Comparison of ENCODE assay signal across 18 cellular contexts in the genomic region with DNA sequence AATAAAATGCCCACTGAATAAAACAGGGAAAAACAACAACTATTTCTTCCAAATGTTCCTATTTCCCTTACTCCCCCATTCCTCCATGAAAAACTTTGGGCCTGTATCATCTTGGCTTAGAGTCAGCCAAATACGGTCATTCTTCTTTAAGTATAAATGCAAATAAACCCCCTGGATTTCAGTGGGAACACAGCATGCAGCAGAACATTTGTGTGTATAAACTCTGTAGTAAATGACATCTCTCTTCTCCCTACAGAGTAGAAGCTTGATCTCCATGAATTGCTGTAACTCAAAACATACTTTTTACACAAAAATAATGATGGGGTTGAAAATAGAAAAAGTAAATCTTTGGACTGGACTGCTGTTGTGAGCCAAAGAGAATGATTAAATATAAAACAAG. TPM values are rescaled to one million over a fixed set of nuclear protein-coding genes. Genes with fewer than 3 reads are reported as not detected.
DNase-seq lines count a peak whose midpoint lies in the region; ATAC-seq, FAIRE-seq and TF ChIP-seq lines count a peak whose summit lies in the region.
"Had no signal": no experiment of that assay in that cellular context is flagged by ENCODE, and none has a peak within 500 bp of the region (broad histone marks: within the 10 kb centered on the region; RNA-seq: fewer than 3 reads in every experiment).

No MANE protein-coding gene starts in this region.

- peak overlapping the region; percentile 73 for H3K4me2 ChIP-seq in astrocyte (ENCODE audit: low read length)

- H3K36me3 Mint-ChIP-seq in astrocyte (ENCODE audit: low read depth, unreplicated experiment): peaks cover 7% of the 10 kb centered on the region
- H3K36me3 Mint-ChIP-seq: immature natural killer cell had no signal

- no peaks in the 10 kb centered on the region for H3K36me3 ChIP-seq in HUES48 (ENCODE audit: control insufficient read depth, insufficient read depth, low read length)
- no peaks in the 10 kb centered on the region for H3K36me3 ChIP-seq in astrocyte (ENCODE audit: insufficient read depth, low read length)
- H3K36me3 ChIP-seq: stomach had no signal

- 0 to 73% methylated on average over 1 of the region's 1 CpG for WGBS in lower leg skin, 2 donors

- DNase-seq in astrocyte (ENCODE audit: low read depth) (no peak), fibroblast of peridontal ligament (ENCODE audit: extremely low read depth) (peak; percentile 52), smooth muscle cell of the brain vasculature (ENCODE audit: low read depth, low spot score) (peak; percentile 62), urothelium cell line (ENCODE audit: low spot score) (no peak), lower leg skin (ENCODE audit: low spot score in 2 of 2) (no peak)
- DNase-seq: activated B cell treated with CpG ODN at 0.5 μM for 24 hours; activated CD8-positive, alpha-beta memory T cell treated with anti-CD3 and anti-CD28 coated beads for 24 hours; AML-193; immature natural killer cell; NCI-H187 treated with DMSO at 0.1 percent for 48 hours; retina; SHP77 treated with DMSO at 0.1 percent for 48 hours; stomach had no signal

- intact Hi-C loops in lower leg skin (cut with DNase I; ENCODE audit: low total_unique reads): no loop called here

- H3K9me3 Mint-ChIP-seq in astrocyte (ENCODE audit: unreplicated experiment): no peaks in the 10 kb centered on the region
- H3K9me3 Mint-ChIP-seq: activated B cell treated with CpG ODN at 0.5 μM for 24 hours; activated T-helper 1 cell treated with anti-CD3 and anti-CD28 coated beads, Interleukin-12 subunit alpha, Interleukin-12 subunit beta, Interleukin-2, Interleukin-4 antibody, amounts not matched to agents 30 ng/mL and 10 ng/mL and 1 ng/mL, durations not matched to agents 14 hours and 24 hours and 36 hours; immature natural killer cell; T-helper 2 cell treated with Interferon-gamma antibody and Interleukin-4, amounts not matched to agents 5 μg/mL and 100 μg/mL, for 36 hours had no signal

- ATAC-seq in GM19455 (IDR thresholded peaks at IDR 0.05; ENCODE audit: unreplicated experiment): no peak

- H3K79me2 ChIP-seq in astrocyte (ENCODE audit: insufficient read depth, low read length): peaks cover 99% of the 10 kb centered on the region

- H3K9ac ChIP-seq in HUES48 (ENCODE audit: low read depth, low read length) (no peak overlapping the region), astrocyte (ENCODE audit: low read length) (peak overlapping the region; percentile 32)

- no peaks in the 10 kb centered on the region for H3K27me3 Mint-ChIP-seq in astrocyte (ENCODE audit: low read depth, unreplicated experiment)
- H3K27me3 Mint-ChIP-seq: activated B cell treated with CpG ODN at 0.5 μM for 24 hours had no signal

- no peak for TF ChIP-seq POLR2A in lower leg skin (IDR thresholded peaks at IDR 0.05)

- peak overlapping the region; percentile 33 for H3K27ac ChIP-seq in HUES48 (ENCODE audit: low read depth, low read length)
- peak overlapping the region; percentile 86 for H3K27ac ChIP-seq in astrocyte (ENCODE audit: low read depth, low read length)
- H3K27ac ChIP-seq: coronary artery had no signal

- H3K4me3 Mint-ChIP-seq in astrocyte (ENCODE audit: unreplicated experiment): no peak overlapping the region
- H3K4me3 Mint-ChIP-seq: activated B cell treated with CpG ODN at 0.5 μM for 24 hours; activated T-helper 1 cell treated with anti-CD3 and anti-CD28 coated beads, Interleukin-12 subunit alpha, Interleukin-12 subunit beta, Interleukin-2, Interleukin-4 antibody, amounts not matched to agents 30 ng/mL and 10 ng/mL and 1 ng/mL, durations not matched to agents 14 hours and 24 hours and 36 hours; immature natural killer cell; T-helper 2 cell treated with Interferon-gamma antibody and Interleukin-4, amounts not matched to agents 5 μg/mL and 100 μg/mL, for 36 hours had no signal

- peaks cover 19% of the 10 kb centered on the region for H4K20me1 ChIP-seq in astrocyte (ENCODE audit: insufficient read depth, low read length)

- H3K4me1 ChIP-seq in HUES48 (ENCODE audit: control insufficient read depth, insufficient read depth, low read length) (peaks cover 38% of the 10 kb centered on the region), astrocyte (ENCODE audit: insufficient read depth, low read length) (peaks cover 49% of the 10 kb centered on the region)

- no peaks in the 10 kb centered on the region for H3K9me3 ChIP-seq in HUES48 (ENCODE audit: control insufficient read depth, insufficient read depth, low read length)
- no peaks in the 10 kb centered on the region for H3K9me3 ChIP-seq in astrocyte (ENCODE audit: insufficient read depth, low read depth, low read length)
- H3K9me3 ChIP-seq: stomach had no signal

- FAIRE-seq in astrocyte (lab: Jason Lieb, UNC) (peak; percentile 60), urothelium cell line (lab: Jason Lieb, UNC) (no peak)

- peaks cover 54% of the 10 kb centered on the region for H3K4me1 Mint-ChIP-seq in astrocyte (ENCODE audit: low read depth, unreplicated experiment)
- H3K4me1 Mint-ChIP-seq: activated B cell treated with CpG ODN at 0.5 μM for 24 hours had no signal

- TF ChIP-seq CTCF in astrocyte (IDR thresholded peaks at IDR 0.05; ENCODE audit: insufficient read depth, low read depth, low read length): no peak
- no peak for TF ChIP-seq CTCF in lower leg skin (IDR thresholded peaks at IDR 0.05)

- H3K27ac Mint-ChIP-seq in astrocyte (ENCODE audit: unreplicated experiment): no peak overlapping the region
- H3K27ac Mint-ChIP-seq: activated B cell treated with CpG ODN at 0.5 μM for 24 hours; activated T-helper 1 cell treated with anti-CD3 and anti-CD28 coated beads, Interleukin-12 subunit alpha, Interleukin-12 subunit beta, Interleukin-2, Interleukin-4 antibody, amounts not matched to agents 30 ng/mL and 10 ng/mL and 1 ng/mL, durations not matched to agents 14 hours and 24 hours and 36 hours; immature natural killer cell; T-helper 2 cell treated with Interferon-gamma antibody and Interleukin-4, amounts not matched to agents 5 μg/mL and 100 μg/mL, for 36 hours had no signal

- H3K4me3 ChIP-seq in HUES48 (ENCODE audit: low read depth, low read length): no peak overlapping the region
- H3K4me3 ChIP-seq in astrocyte (ENCODE audit: insufficient read depth, low read depth, low read length): peak overlapping the region; percentile 3
- H3K4me3 ChIP-seq in lower leg skin (ENCODE audit: low read depth, poor library complexity, severe bottlenecking): no peak overlapping the region
- H3K4me3 ChIP-seq: coronary artery, stomach had no signal

- H3K27me3 ChIP-seq in HUES48 (ENCODE audit: control insufficient read depth, insufficient read depth, low read length) (no peaks in the 10 kb centered on the region), astrocyte (ENCODE audit: insufficient read depth, low read length) (no peaks in the 10 kb centered on the region)
- H3K27me3 ChIP-seq: stomach had no signal

- H2AFZ ChIP-seq in astrocyte (ENCODE audit: low read depth, low read length): no peak overlapping the region

RNA-seq across cellular contexts. Expression of a gene that starts 30.9 kb away (rescaled TPM):
- total RNA-seq in astrocyte (61.4 and 69.0 TPM in 2 replicates), lower leg skin (10 to 100 TPM; 25.5 to 41.5 (median 36.5) TPM)

Comparison
In these comparisons a context has a peak if more than half of its experiments do, and no peak if none do; other contexts are left out.
1. DNase-seq: peak in fibroblast of peridontal ligament (single experiment) and smooth muscle cell of the brain vasculature (single experiment); none in astrocyte (single experiment), urothelium cell line (single experiment) and lower leg skin (0 of 2).